In the genomic region with DNA sequence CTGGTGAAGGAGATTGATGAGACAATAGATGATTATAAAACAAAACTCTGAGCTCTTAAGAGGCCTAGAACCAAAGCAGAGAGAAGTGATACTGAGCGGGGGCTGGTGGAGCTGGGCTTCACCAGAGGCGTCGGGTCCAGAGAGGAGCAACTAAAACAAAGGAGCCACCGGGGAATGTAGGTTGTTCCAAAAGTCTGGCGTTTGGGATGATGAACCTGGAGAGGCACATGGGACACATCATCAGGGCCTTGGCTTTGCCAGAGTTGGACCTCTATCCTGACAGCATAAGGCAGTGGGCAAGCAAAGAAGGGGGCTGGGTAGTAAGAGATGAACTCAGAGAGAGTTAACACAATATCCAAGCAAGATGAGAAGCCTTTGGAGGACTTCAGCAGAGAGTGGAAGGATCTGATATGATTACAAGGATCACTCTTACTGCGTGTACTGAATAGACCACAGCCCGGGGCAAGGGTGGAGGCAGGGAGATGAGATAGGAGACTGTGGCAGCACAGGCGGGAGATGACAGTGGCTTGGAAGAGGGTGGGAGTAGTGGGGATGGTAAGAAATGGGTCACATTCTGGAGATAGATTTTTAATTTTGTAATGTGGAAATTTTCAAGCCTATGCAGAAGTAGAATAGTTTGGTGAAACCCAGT, we compare ENCODE assay signal across 18 cellular contexts. TPM values are rescaled to one million over a fixed set of nuclear protein-coding genes. Genes with fewer than 3 reads are reported as not detected.
DNase-seq lines count a peak whose midpoint lies in the region; ATAC-seq and TF ChIP-seq lines count a peak whose summit lies in the region.
"Had no signal": no experiment of that assay in that cellular context is flagged by ENCODE, and none has a peak within 500 bp of the region (broad histone marks: within the 10 kb centered on the region; RNA-seq: fewer than 3 reads in every experiment).

No MANE protein-coding gene starts in this region.

- TF ChIP-seq POLR2A in gastroesophageal sphincter (IDR thresholded peaks at IDR 0.05) (no peak), tibial nerve (IDR thresholded peaks at IDR 0.05) (no peak)

- H3K36me3 Mint-ChIP-seq in activated naive CD8-positive, alpha-beta T cell treated with anti-CD3 and anti-CD28 coated beads, Interleukin-2, amount 10 ng/mL, durations not matched to agents 7 days and 5 days: peaks cover 3% of the 10 kb centered on the region
- no peaks in the 10 kb centered on the region for H3K36me3 Mint-ChIP-seq in activated naive CD8-positive, alpha-beta T cell treated with anti-CD3 and anti-CD28 coated beads for 36 hours

- H3K27ac ChIP-seq in gastroesophageal sphincter (peak overlapping the region in 3 of 4 donors; percentile 34 to 64 (median 58)), tibial artery (peak overlapping the region; percentile 49 to 57), tibial nerve (peak overlapping the region in 2 of 4 donors; percentile 32 to 37)

- H3K4me3 ChIP-seq in gastroesophageal sphincter (no peak overlapping the region), tibial artery (no peak overlapping the region), tibial nerve (no peak overlapping the region)
- H3K4me3 ChIP-seq: breast epithelium, dorsolateral prefrontal cortex, heart left ventricle had no signal

- ATAC-seq in activated naive CD8-positive, alpha-beta T cell treated with anti-CD3 and anti-CD28 coated beads, Interleukin-2, amount 10 ng/mL, durations not matched to agents 7 days and 5 days (ENCODE audit: low read depth): no peak
- ATAC-seq in gastroesophageal sphincter (no peak), HG03097 (IDR thresholded peaks at IDR 0.05; ENCODE audit: low FRiP score, unreplicated experiment) (no peak)
- ATAC-seq: PC-3 had no signal

- no peak for DNase-seq in activated naive CD8-positive, alpha-beta T cell treated with anti-CD3 and anti-CD28 coated beads, Interleukin-2, amount 10 ng/mL, durations not matched to agents 7 days and 5 days
- DNase-seq in activated naive CD8-positive, alpha-beta T cell treated with anti-CD3 and anti-CD28 coated beads for 36 hours: no peak
- DNase-seq in RPMI7951 (ENCODE audit: low read depth) (peak; percentile 28), tibial artery (no peak), tibial nerve (ENCODE audit: low spot score in 2 of 2) (no peak)
- DNase-seq in effector CD8-positive, alpha-beta T cell (lab: John Stamatoyannopoulos, UW): no peak
- DNase-seq: activated naive CD4-positive, alpha-beta T cell treated with anti-CD3 and anti-CD28 coated beads, Interleukin-2, amount 50 U/mL, for 16 hours; dorsolateral prefrontal cortex; H9; heart left ventricle; NCI-H187; NCI-H446 treated with DMSO at 0.1 percent for 48 hours; PC-3; retina had no signal

- no peaks in the 10 kb centered on the region for H3K27me3 ChIP-seq in gastroesophageal sphincter
- H3K27me3 ChIP-seq in tibial artery: no peaks in the 10 kb centered on the region
- H3K27me3 ChIP-seq in tibial nerve: no peaks in the 10 kb centered on the region
- H3K27me3 ChIP-seq: breast epithelium, dorsolateral prefrontal cortex, heart left ventricle had no signal

- no peaks in the 10 kb centered on the region for H3K9me3 ChIP-seq in gastroesophageal sphincter
- no peaks in the 10 kb centered on the region for H3K9me3 ChIP-seq in tibial artery
- H3K9me3 ChIP-seq in tibial nerve: no peaks in the 10 kb centered on the region
- H3K9me3 ChIP-seq: breast epithelium, heart left ventricle had no signal

- H3K36me3 ChIP-seq in gastroesophageal sphincter: peaks cover 0 to 18% of the 10 kb centered on the region in 2 donors
- H3K36me3 ChIP-seq in tibial artery: peaks cover 0 to 17% (median 12%) of the 10 kb centered on the region in 3 donors
- H3K36me3 ChIP-seq in tibial nerve: peaks cover 0 to 19% (median 0%) of the 10 kb centered on the region in 3 donors
- H3K36me3 ChIP-seq: breast epithelium had no signal

- no peaks in the 10 kb centered on the region for H3K9me3 Mint-ChIP-seq in activated naive CD8-positive, alpha-beta T cell treated with anti-CD3 and anti-CD28 coated beads, Interleukin-2, amount 10 ng/mL, durations not matched to agents 7 days and 5 days
- H3K9me3 Mint-ChIP-seq in activated naive CD8-positive, alpha-beta T cell treated with anti-CD3 and anti-CD28 coated beads for 36 hours: no peaks in the 10 kb centered on the region
- H3K9me3 Mint-ChIP-seq: H9, neural crest cell had no signal

- intact Hi-C loops in tibial artery (cut with DNase I; ENCODE audit: low total_unique reads): loop anchor here (10.0 kb wide), 1 partner anchor 216 kb away; a partner anchor contains a TSS

- no peak for TF ChIP-seq CTCF in gastroesophageal sphincter (IDR thresholded peaks at IDR 0.05)
- TF ChIP-seq CTCF in tibial artery (IDR thresholded peaks at IDR 0.05): no peak
- no peak for TF ChIP-seq CTCF in tibial nerve (IDR thresholded peaks at IDR 0.05)

- POLR2A ChIA-PET in activated naive CD8-positive, alpha-beta T cell treated with anti-CD3 and anti-CD28 coated beads, Interleukin-2, amount 10 ng/mL, durations not matched to agents 7 days and 5 days (lab: Charles Lee): interaction anchor here (1.0 kb wide), 1 partner anchor 139 kb away, joined by 3 read pairs; no protein-coding TSS in a partner anchor

- H3K4me1 ChIP-seq in gastroesophageal sphincter (peaks cover 6 to 74% (median 11%) of the 10 kb centered on the region in 3 donors), tibial artery (peaks cover 0 to 68% (median 11%) of the 10 kb centered on the region in 4 donors), tibial nerve (peaks cover 0 to 27% (median 3%) of the 10 kb centered on the region in 4 donors)

- H3K4me1 Mint-ChIP-seq in activated naive CD8-positive, alpha-beta T cell treated with anti-CD3 and anti-CD28 coated beads, Interleukin-2, amount 10 ng/mL, durations not matched to agents 7 days and 5 days: peaks cover 10% of the 10 kb centered on the region
- H3K4me1 Mint-ChIP-seq in activated naive CD8-positive, alpha-beta T cell treated with anti-CD3 and anti-CD28 coated beads for 36 hours: peaks cover 11% of the 10 kb centered on the region

- H3K4me3 Mint-ChIP-seq in activated naive CD8-positive, alpha-beta T cell treated with anti-CD3 and anti-CD28 coated beads, Interleukin-2, amount 10 ng/mL, durations not matched to agents 7 days and 5 days: no peak overlapping the region
- no peak overlapping the region for H3K4me3 Mint-ChIP-seq in activated naive CD8-positive, alpha-beta T cell treated with anti-CD3 and anti-CD28 coated beads for 36 hours
- H3K4me3 Mint-ChIP-seq: H9, neural crest cell had no signal

- H3K27ac Mint-ChIP-seq in activated naive CD8-positive, alpha-beta T cell treated with anti-CD3 and anti-CD28 coated beads, Interleukin-2, amount 10 ng/mL, durations not matched to agents 7 days and 5 days: peak overlapping the region; percentile 63
- no peak overlapping the region for H3K27ac Mint-ChIP-seq in activated naive CD8-positive, alpha-beta T cell treated with anti-CD3 and anti-CD28 coated beads for 36 hours
- H3K27ac Mint-ChIP-seq: H9 had no signal

- TF ChIP-seq EP300 in gastroesophageal sphincter (IDR thresholded peaks at IDR 0.05) (no peak), tibial nerve (IDR thresholded peaks at IDR 0.05) (no peak)

- WGBS in gastroesophageal sphincter (ENCODE audit: low coverage in 1 of 2), 2 donors: 56 to 72% methylated on average over 7 to 8 of the region's 8 CpGs
- WGBS in tibial nerve, 2 donors: 71 to 74% methylated on average over 8 of the region's 8 CpGs

- H3K27me3 Mint-ChIP-seq in activated naive CD8-positive, alpha-beta T cell treated with anti-CD3 and anti-CD28 coated beads, Interleukin-2, amount 10 ng/mL, durations not matched to agents 7 days and 5 days: no peaks in the 10 kb centered on the region
- H3K27me3 Mint-ChIP-seq in activated naive CD8-positive, alpha-beta T cell treated with anti-CD3 and anti-CD28 coated beads for 36 hours: no peaks in the 10 kb centered on the region

RNA-seq across cellular contexts. Expression of a gene that starts 36.0 kb away (rescaled TPM):
- total RNA-seq in activated naive CD8-positive, alpha-beta T cell treated with anti-CD3 and anti-CD28 coated beads, Interleukin-2, amount 10 ng/mL, durations not matched to agents 7 days and 5 days: 10 to 100 TPM; 62.6 to 70.8 TPM
- total RNA-seq in activated naive CD8-positive, alpha-beta T cell treated with anti-CD3 and anti-CD28 coated beads for 36 hours: 10 to 100 TPM; 36.1 to 40.2 TPM
- total RNA-seq in RPMI7951 (2014; rRNA removed; shearing (Covaris generic)): 14.5 and 16.1 TPM in 2 replicates
- total RNA-seq in gastroesophageal sphincter (10 to 100 TPM; 10.6 to 15.5 (median 14.8) TPM), tibial nerve (10 to 100 TPM; 19.6 to 46.8 (median 37.2) TPM)
